In genomic region chr2:21305581-21305980, GRCh38 we compare ENCODE assay signal across 20 cellular contexts.
"Had no signal": no experiment of that assay in that cellular context is flagged by ENCODE, and none has a peak within 500 bp of the region (broad histone marks: within the 10 kb centered on the region; RNA-seq: fewer than 3 reads in every experiment).

No MANE protein-coding gene starts in this region.

- ATAC-seq: effector memory CD8-positive, alpha-beta T cell; gastrocnemius medialis; heart right ventricle; left cardiac atrium; left lung; left ventricle myocardium superior; lower lobe of right lung had no signal

- H3K27ac ChIP-seq: coronary artery, dorsolateral prefrontal cortex, esophagus squamous epithelium, gastrocnemius medialis, heart right ventricle, left lung, lower lobe of right lung had no signal

- H3K36me3 ChIP-seq: esophagus squamous epithelium, gastrocnemius medialis, heart right ventricle, left lung, lower lobe of right lung had no signal

- H3K4me1 ChIP-seq: esophagus squamous epithelium, gastrocnemius medialis, left lung, lower lobe of right lung had no signal

- H3K4me3 ChIP-seq: coronary artery, dorsolateral prefrontal cortex, esophagus squamous epithelium, gastrocnemius medialis, heart right ventricle, left lung, lower lobe of right lung had no signal

- H3K27me3 ChIP-seq: dorsolateral prefrontal cortex, esophagus squamous epithelium, gastrocnemius medialis, heart right ventricle, left lung had no signal

- H3K9me3 ChIP-seq: esophagus squamous epithelium, gastrocnemius medialis, heart right ventricle, left lung, lower lobe of right lung had no signal

- DNase-seq: dermis blood vessel endothelial cell; dorsolateral prefrontal cortex; effector CD8-positive, alpha-beta T cell; effector memory CD8-positive, alpha-beta T cell; endodermal cell; esophagus squamous epithelium; foreskin fibroblast; foreskin melanocyte; gastrocnemius medialis; glutamatergic neuron; head of caudate nucleus; heart right ventricle; hippocampal formation; left cardiac atrium; left lung; left ventricle myocardium superior; lower lobe of right lung; mesendoderm; midbrain had no signal
